16 cellular contexts compared by ENCODE assay signal in genomic region chr9:134474656-134475050, GRCh38.
DNase-seq lines count a peak whose midpoint lies in the region; ATAC-seq and TF ChIP-seq lines count a peak whose summit lies in the region.
"Had no signal": no experiment of that assay in that cellular context is flagged by ENCODE, and none has a peak within 500 bp of the region (broad histone marks: within the 10 kb centered on the region; RNA-seq: fewer than 3 reads in every experiment).

No MANE protein-coding gene starts in this region.

- H3K9me3 Mint-ChIP-seq in activated naive CD8-positive, alpha-beta T cell treated with anti-CD3 and anti-CD28 coated beads for 36 hours, result no peaks in the 10 kb centered on the region
- no peaks in the 10 kb centered on the region for H3K9me3 Mint-ChIP-seq in stimulated activated naive B cell treated with anti-CD40 and anti-IgM and Interleukin-4, amounts not matched to agents 10 μg/mL and 1 μg/mL and 100 μg/mL, for 72 hours
- H3K9me3 Mint-ChIP-seq: stimulated activated naive CD8-positive, alpha-beta T cell treated with anti-CD3 and anti-CD28 coated beads, Interleukin-15, Interleukin-2, amounts not matched to agents 100 ng/mL and 50 ng/mL, for 24 hours had no signal

- 0 out of 2 replicates have a peak, but pooled peaks cover 6% of the 10 kb centered on the region for H3F3A ChIP-seq in GM23248 (ENCODE audit: insufficient read depth)

- intact Hi-C loops in lower lobe of right lung (cut with DNase I), result no loop called here

- no peaks in the 10 kb centered on the region for H3K36me3 ChIP-seq in GM23248 (ENCODE audit: low read depth)
- H3K36me3 ChIP-seq in lower lobe of right lung, result no peaks in the 10 kb centered on the region

- H3K4me3 ChIP-seq in GM23248 (no peak overlapping the region), lower lobe of right lung (no peak overlapping the region)

- no peaks in the 10 kb centered on the region for H3K9me3 ChIP-seq in GM23248 (ENCODE audit: low read depth)
- H3K9me3 ChIP-seq in lower lobe of right lung, result no peaks in the 10 kb centered on the region

- H3K4me1 ChIP-seq in GM23248 (ENCODE audit: insufficient read depth), result peaks cover 17% of the 10 kb centered on the region
- H3K4me1 ChIP-seq in lower lobe of right lung, result peaks cover 17% of the 10 kb centered on the region

- H3K27me3 ChIP-seq in GM23248 (replicated peaks; ENCODE audit: insufficient read depth) (no peaks in the 10 kb centered on the region), lower lobe of right lung (ENCODE audit: low read depth) (no peaks in the 10 kb centered on the region)

- no peak for DNase-seq in GM23248
- no peak for DNase-seq in activated naive CD8-positive, alpha-beta T cell treated with anti-CD3 and anti-CD28 coated beads for 36 hours
- no peak for DNase-seq in lower lobe of right lung
- DNase-seq in stimulated activated naive B cell treated with anti-CD40 and anti-IgM and Interleukin-4, amounts not matched to agents 10 μg/mL and 1 μg/mL and 100 μg/mL, for 72 hours, result no peak
- no peak for DNase-seq in DMS79 treated with DMSO at 0.1 percent for 48 hours (lab: John Stamatoyannopoulos, UW)
- no peak for DNase-seq in superior temporal gyrus (ENCODE audit: extremely low spot score)
- no peak for DNase-seq in NCI-H446 treated with DMSO at 0.1 percent for 48 hours (lab: John Stamatoyannopoulos, UW)
- DNase-seq in NCI-H2227 treated with DMSO at 0.1 percent for 48 hours (lab: John Stamatoyannopoulos, UW), result no peak
- DNase-seq: cerebellar nuclear complex, COR-L47, KBM-7, NCI-H146, NCI-H526 treated with DMSO at 0.1 percent for 48 hours, T-helper 9 cell had no signal

- ATAC-seq in lower lobe of right lung, result peak in 1 of 2 donors; percentile 11
- ATAC-seq in stimulated activated naive B cell treated with anti-CD40 and anti-IgM and Interleukin-4, amounts not matched to agents 10 μg/mL and 1 μg/mL and 100 μg/mL, for 72 hours (replicated peaks), result peak; percentile 16 to 21

- no peaks in the 10 kb centered on the region for H3K36me3 Mint-ChIP-seq in activated naive CD8-positive, alpha-beta T cell treated with anti-CD3 and anti-CD28 coated beads for 36 hours
- peaks cover 0 to 2% of the 10 kb centered on the region in 2 donors for H3K36me3 Mint-ChIP-seq in stimulated activated naive B cell treated with anti-CD40 and anti-IgM and Interleukin-4, amounts not matched to agents 10 μg/mL and 1 μg/mL and 100 μg/mL, for 72 hours

- TF ChIP-seq CTCF in lower lobe of right lung (IDR thresholded peaks at IDR 0.05), result no peak

- H3K9ac ChIP-seq in GM23248, result peak overlapping the region; percentile 74

- H3K4me2 ChIP-seq in GM23248 (ENCODE audit: unreplicated experiment), result no peak overlapping the region

- 64 to 71% methylated on average over 10 to 12 of the region's 12 CpGs for WGBS in GM23248 (ENCODE audit: low coverage in 1 of 2, low lambda C conversion rate in 2 of 2, missing lambda C conversion rate in 2 of 2), 2 experiments

- no peaks in the 10 kb centered on the region for H4K20me1 ChIP-seq in GM23248 (ENCODE audit: insufficient read depth)

- peak overlapping the region; percentile 85 for H3K27ac Mint-ChIP-seq in activated naive CD8-positive, alpha-beta T cell treated with anti-CD3 and anti-CD28 coated beads for 36 hours
- H3K27ac Mint-ChIP-seq in stimulated activated naive B cell treated with anti-CD40 and anti-IgM and Interleukin-4, amounts not matched to agents 10 μg/mL and 1 μg/mL and 100 μg/mL, for 72 hours, result peak overlapping the region; percentile 79
- H3K27ac Mint-ChIP-seq: progenitor cell of endocrine pancreas had no signal

- H3K4me3 Mint-ChIP-seq in activated naive CD8-positive, alpha-beta T cell treated with anti-CD3 and anti-CD28 coated beads for 36 hours, result no peak overlapping the region
- no peak overlapping the region for H3K4me3 Mint-ChIP-seq in stimulated activated naive B cell treated with anti-CD40 and anti-IgM and Interleukin-4, amounts not matched to agents 10 μg/mL and 1 μg/mL and 100 μg/mL, for 72 hours
- H3K4me3 Mint-ChIP-seq: stimulated activated naive CD8-positive, alpha-beta T cell treated with anti-CD3 and anti-CD28 coated beads, Interleukin-15, Interleukin-2, amounts not matched to agents 100 ng/mL and 50 ng/mL, for 24 hours had no signal

- H3K79me2 ChIP-seq in GM23248 (ENCODE audit: insufficient read depth), result no peaks in the 10 kb centered on the region

- H3K27ac ChIP-seq in GM23248 (peak overlapping the region; percentile 18; the same call in 1 of the 2 replicates), lower lobe of right lung (peak overlapping the region; percentile 56)

- no peak overlapping the region for H2AFZ ChIP-seq in GM23248

- in situ Hi-C loops in GM23248 (cut with MboI), result loop anchor here (25.0 kb wide), 1 partner anchor 188 kb away; no protein-coding TSS in a partner anchor

- H3K27me3 Mint-ChIP-seq in activated naive CD8-positive, alpha-beta T cell treated with anti-CD3 and anti-CD28 coated beads for 36 hours, result no peaks in the 10 kb centered on the region
- no peaks in the 10 kb centered on the region for H3K27me3 Mint-ChIP-seq in stimulated activated naive B cell treated with anti-CD40 and anti-IgM and Interleukin-4, amounts not matched to agents 10 μg/mL and 1 μg/mL and 100 μg/mL, for 72 hours
- H3K27me3 Mint-ChIP-seq: stimulated activated naive CD8-positive, alpha-beta T cell treated with anti-CD3 and anti-CD28 coated beads, Interleukin-15, Interleukin-2, amounts not matched to agents 100 ng/mL and 50 ng/mL, for 24 hours had no signal

- H3K9me2 ChIP-seq in GM23248 (ENCODE audit: insufficient read depth), result no peaks in the 10 kb centered on the region

- H3K4me1 Mint-ChIP-seq in activated naive CD8-positive, alpha-beta T cell treated with anti-CD3 and anti-CD28 coated beads for 36 hours, result peaks cover 9% of the 10 kb centered on the region
- peaks cover 13 to 23% of the 10 kb centered on the region in 2 donors for H3K4me1 Mint-ChIP-seq in stimulated activated naive B cell treated with anti-CD40 and anti-IgM and Interleukin-4, amounts not matched to agents 10 μg/mL and 1 μg/mL and 100 μg/mL, for 72 hours
